15 cellular contexts compared by ENCODE assay signal in genomic region chr22:36244522-36245391, GRCh38. TPM values are rescaled to one million over a fixed set of nuclear protein-coding genes. Genes with fewer than 3 reads are reported as not detected.
DNase-seq lines count a peak whose midpoint lies in the region; ATAC-seq and TF ChIP-seq lines count a peak whose summit lies in the region.
"Had no signal": no experiment of that assay in that cellular context is flagged by ENCODE, and none has a peak within 500 bp of the region (broad histone marks: within the 10 kb centered on the region; RNA-seq: fewer than 3 reads in every experiment).

No MANE protein-coding gene starts in this region.

- no peaks in the 10 kb centered on the region for H3K27me3 Mint-ChIP-seq in activated T-cell treated with anti-CD3 and anti-CD28 coated beads, Interleukin-2, amount 50 U/mL, for 72 hours (ENCODE audit: low read depth)
- H3K27me3 Mint-ChIP-seq: activated naive CD8-positive, alpha-beta T cell had no signal

- DNase-seq in BJ (ENCODE audit: low read depth) (peak; percentile 19), NCI-H69 (lab: John Stamatoyannopoulos, UW) (peak; percentile 14), foreskin melanocyte (peak; percentile 6), MV-4-11 (lab: John Stamatoyannopoulos, UW) (no peak)
- DNase-seq in activated T-cell treated with anti-CD3 and anti-CD28 coated beads, Interleukin-2, amount 50 U/mL, for 72 hours, result no peak
- DNase-seq: activated CD8-positive, alpha-beta memory T cell treated with anti-CD3 and anti-CD28 coated beads for 24 hours; effector memory CD8-positive, alpha-beta T cell; GF-D8; NCI-H187; PC-3 had no signal

- no peak overlapping the region for H3K4me3 Mint-ChIP-seq in activated T-cell treated with anti-CD3 and anti-CD28 coated beads, Interleukin-2, amount 50 U/mL, for 72 hours
- H3K4me3 Mint-ChIP-seq: activated naive CD8-positive, alpha-beta T cell; B cell; effector memory CD8-positive, alpha-beta T cell had no signal

- no peak overlapping the region for H3K27ac Mint-ChIP-seq in activated T-cell treated with anti-CD3 and anti-CD28 coated beads, Interleukin-2, amount 50 U/mL, for 72 hours
- H3K27ac Mint-ChIP-seq: activated naive CD8-positive, alpha-beta T cell; B cell; effector memory CD8-positive, alpha-beta T cell had no signal

- peaks cover 12% of the 10 kb centered on the region for H3K4me1 ChIP-seq in rectal smooth muscle tissue (ENCODE audit: control insufficient read depth, insufficient read depth, low read length)

- H3K4me3 ChIP-seq in BJ (ENCODE audit: low read depth, low read length) (no peak overlapping the region), rectal smooth muscle tissue (ENCODE audit: low read length) (no peak overlapping the region)

- peaks cover 5 to 16% of the 10 kb centered on the region in 2 donors for H3K36me3 Mint-ChIP-seq in activated T-cell treated with anti-CD3 and anti-CD28 coated beads, Interleukin-2, amount 50 U/mL, for 72 hours (ENCODE audit: insufficient read depth in 2 of 2)

- ATAC-seq in activated T-cell treated with anti-CD3 and anti-CD28 coated beads, Interleukin-2, amount 50 U/mL, for 72 hours (replicated peaks in 1 of 2), result no peak
- ATAC-seq in HG03280 (IDR thresholded peaks at IDR 0.05; ENCODE audit: unreplicated experiment) (no peak), GM19397 (IDR thresholded peaks at IDR 0.05; ENCODE audit: unreplicated experiment) (no peak)
- ATAC-seq: effector memory CD8-positive, alpha-beta T cell; PC-3 had no signal

- peaks cover 4 to 9% of the 10 kb centered on the region in 2 donors for H3K9me3 Mint-ChIP-seq in activated T-cell treated with anti-CD3 and anti-CD28 coated beads, Interleukin-2, amount 50 U/mL, for 72 hours

- no peaks in the 10 kb centered on the region for H3K36me3 ChIP-seq in BJ (ENCODE audit: control insufficient read depth, insufficient read depth, low read length)
- H3K36me3 ChIP-seq in rectal smooth muscle tissue (ENCODE audit: control insufficient read depth, insufficient read depth, low read length), result no peaks in the 10 kb centered on the region

- CTCF ChIA-PET in BJ (lab: Yijun Ruan, JAX), result interaction anchor here (0.9 to 2.5 kb wide), 2 partner anchors 9 to 42 kb away, joined by 3 to 10 read pairs; partner anchors contain the start of gene APOL1

- H3K4me1 Mint-ChIP-seq in activated T-cell treated with anti-CD3 and anti-CD28 coated beads, Interleukin-2, amount 50 U/mL, for 72 hours (ENCODE audit: low read depth), result peaks cover 5% of the 10 kb centered on the region

- no peak for TF ChIP-seq CTCF in BJ (IDR thresholded peaks at IDR 0.05; ENCODE audit: insufficient read depth, low read depth, low read length)

- H3K27me3 ChIP-seq in BJ (ENCODE audit: control insufficient read depth, insufficient read depth, low read length) (no peaks in the 10 kb centered on the region), rectal smooth muscle tissue (ENCODE audit: control insufficient read depth, insufficient read depth, low read length) (no peaks in the 10 kb centered on the region)

- H3K9ac ChIP-seq in rectal smooth muscle tissue (ENCODE audit: low read length), result no peak overlapping the region

- peak overlapping the region; percentile 70 for H3K27ac ChIP-seq in rectal smooth muscle tissue (ENCODE audit: low read depth, low read length)

- POLR2A ChIA-PET in BJ (lab: Charles Lee), result no interaction called here

RNA-seq across cellular contexts. Expression of gene APOL2, which starts 5.4 kb away (rescaled TPM):
- polyA plus RNA-seq in BJ (2011; rRNA removed), result 24.5 and 27.8 TPM in 2 replicates
- 40.1 and 51.6 TPM in 2 replicates for polyA minus RNA-seq in BJ (2011; rRNA and poly(A)+ RNA removed)
- 10 to 100 TPM; 64.5 to 69.5 TPM for total RNA-seq in activated T-cell treated with anti-CD3 and anti-CD28 coated beads, Interleukin-2, amount 50 U/mL, for 72 hours

RNA-seq across cellular contexts. Expression of gene APOL1, which starts 8.2 kb away (rescaled TPM):
- polyA plus RNA-seq in BJ (2011; rRNA removed), result 1.5 and 1.9 TPM in 2 replicates
- polyA minus RNA-seq in BJ (2011; rRNA and poly(A)+ RNA removed), result 0.38 and 1.6 TPM in 2 replicates
- 10 to 100 TPM; 32.7 to 44.5 TPM for total RNA-seq in activated T-cell treated with anti-CD3 and anti-CD28 coated beads, Interleukin-2, amount 50 U/mL, for 72 hours
- total RNA-seq: PC-3 had no signal

RNA-seq across cellular contexts. Expression of gene APOL4, which starts 43.1 kb away (rescaled TPM):
- 0.16 and 0.23 TPM in 2 replicates for polyA plus RNA-seq in BJ (2011; rRNA removed)
- polyA minus RNA-seq in BJ (2011; rRNA and poly(A)+ RNA removed), result 0.05 TPM in 1 of 2 replicates, not detected in the other
- total RNA-seq in activated T-cell treated with anti-CD3 and anti-CD28 coated beads, Interleukin-2, amount 50 U/mL, for 72 hours, result 1 to 10 TPM in 1 of 2 donors, under 1 TPM in 1; 0.99 to 2.7 TPM
- total RNA-seq: B cell had no signal

Comparison
In these comparisons a context has a peak if more than half of its experiments do, and no peak if none do; other contexts are left out.
1. DNase-seq: peak in BJ (single experiment), NCI-H69 (single experiment) and foreskin melanocyte (single experiment); none in MV-4-11 (single experiment) and activated T-cell treated with anti-CD3 and anti-CD28 coated beads, Interleukin-2, amount 50 U/mL, for 72 hours (0 of 2).